13 cellular contexts compared by ENCODE assay signal in the genomic region with DNA sequence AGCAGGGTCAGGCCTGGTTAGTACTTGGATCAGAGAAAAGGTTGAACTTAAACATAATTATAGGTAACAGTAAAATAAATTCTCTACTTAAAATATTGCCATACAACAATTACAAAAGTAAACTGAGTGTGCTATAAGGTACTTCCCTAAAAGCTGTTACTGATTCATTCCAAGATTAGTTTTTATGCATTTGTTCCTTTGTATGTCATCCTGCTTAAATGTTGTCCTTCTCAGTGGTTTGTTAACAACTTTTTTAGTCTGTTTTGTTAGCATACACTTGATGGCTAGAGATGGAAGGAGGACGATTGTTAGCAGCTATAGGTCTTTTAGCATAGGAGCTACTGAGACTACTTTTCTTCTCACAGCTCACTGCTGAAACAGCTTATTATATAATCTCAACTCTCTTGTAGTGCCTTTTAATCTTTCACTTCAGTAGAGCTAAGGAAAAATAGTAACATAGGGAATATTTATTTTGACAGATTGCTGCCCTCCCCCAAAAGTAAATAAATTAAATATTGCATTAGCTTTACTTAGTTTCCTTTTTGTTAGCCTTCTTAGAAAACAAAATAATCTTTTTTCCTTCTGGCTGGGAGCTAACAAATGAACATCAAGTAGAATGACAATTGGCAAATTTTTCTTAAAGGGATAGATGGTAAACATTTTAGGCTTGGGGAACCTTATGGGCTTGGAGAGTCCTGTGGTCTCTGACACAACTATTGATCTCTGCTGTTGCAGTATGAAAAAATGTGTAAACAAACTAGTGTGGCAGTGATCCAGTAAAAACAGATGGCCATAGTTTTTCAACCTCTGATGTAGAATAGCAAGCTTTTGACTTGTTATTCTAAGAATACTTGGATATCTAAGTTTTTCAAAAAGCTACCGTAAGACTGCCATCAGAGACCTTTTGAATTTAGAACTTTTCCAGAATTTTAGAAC. TPM values are rescaled to one million over a fixed set of nuclear protein-coding genes. Genes with fewer than 3 reads are reported as not detected.
DNase-seq lines count a peak whose midpoint lies in the region; ATAC-seq lines count a peak whose summit lies in the region.
"Had no signal": no experiment of that assay in that cellular context is flagged by ENCODE, and none has a peak within 500 bp of the region (broad histone marks: within the 10 kb centered on the region; RNA-seq: fewer than 3 reads in every experiment).

No MANE protein-coding gene starts in this region.

- peak overlapping the region; percentile 81 for H3K27ac Mint-ChIP-seq in activated CD4-positive, alpha-beta T cell treated with anti-CD3 and anti-CD28 coated beads, Interleukin-2, amount 10 ng/mL, durations not matched to agents 24 days and 14 days
- peak overlapping the region; percentile 63 for H3K27ac Mint-ChIP-seq in activated T-helper 2 cell treated with anti-CD3 and anti-CD28 coated beads, Interferon-gamma antibody, Interleukin-2, Interleukin-4, amounts not matched to agents 10 μg/mL and 5 μg/mL and 100 μg/mL, durations not matched to agents 14 hours and 24 hours and 36 hours
- peak overlapping the region; percentile 61 for H3K27ac Mint-ChIP-seq in stimulated activated naive CD8-positive, alpha-beta T cell treated with anti-CD3 and anti-CD28 coated beads, Interleukin-15, Interleukin-2, amounts not matched to agents 100 ng/mL and 50 ng/mL, for 24 hours

- H3K36me3 Mint-ChIP-seq in activated CD4-positive, alpha-beta T cell treated with anti-CD3 and anti-CD28 coated beads, Interleukin-2, amount 10 ng/mL, durations not matched to agents 24 days and 14 days (ENCODE audit: low read depth): peaks cover 37% of the 10 kb centered on the region
- peaks cover 64% of the 10 kb centered on the region for H3K36me3 Mint-ChIP-seq in activated T-helper 2 cell treated with anti-CD3 and anti-CD28 coated beads, Interferon-gamma antibody, Interleukin-2, Interleukin-4, amounts not matched to agents 10 μg/mL and 5 μg/mL and 100 μg/mL, durations not matched to agents 14 hours and 24 hours and 36 hours (ENCODE audit: low read depth)
- peaks cover 60% of the 10 kb centered on the region for H3K36me3 Mint-ChIP-seq in stimulated activated naive CD8-positive, alpha-beta T cell treated with anti-CD3 and anti-CD28 coated beads, Interleukin-15, Interleukin-2, amounts not matched to agents 100 ng/mL and 50 ng/mL, for 24 hours (ENCODE audit: low read depth)

- intact Hi-C loops in activated CD4-positive, alpha-beta T cell treated with anti-CD3 and anti-CD28 coated beads, Interleukin-2, amount 10 ng/mL, durations not matched to agents 24 days and 14 days (cut with micrococcal nuclease): no loop called here
- intact Hi-C loops in activated T-helper 2 cell treated with anti-CD3 and anti-CD28 coated beads, Interferon-gamma antibody, Interleukin-2, Interleukin-4, amounts not matched to agents 10 μg/mL and 5 μg/mL and 100 μg/mL, durations not matched to agents 14 hours and 24 hours and 36 hours (cut with micrococcal nuclease): no loop called here

- H3K4me1 Mint-ChIP-seq in activated CD4-positive, alpha-beta T cell treated with anti-CD3 and anti-CD28 coated beads, Interleukin-2, amount 10 ng/mL, durations not matched to agents 24 days and 14 days: peaks cover 17% of the 10 kb centered on the region
- H3K4me1 Mint-ChIP-seq in activated T-helper 2 cell treated with anti-CD3 and anti-CD28 coated beads, Interferon-gamma antibody, Interleukin-2, Interleukin-4, amounts not matched to agents 10 μg/mL and 5 μg/mL and 100 μg/mL, durations not matched to agents 14 hours and 24 hours and 36 hours (ENCODE audit: low read depth): peaks cover 7% of the 10 kb centered on the region
- peaks cover 28% of the 10 kb centered on the region for H3K4me1 Mint-ChIP-seq in stimulated activated naive CD8-positive, alpha-beta T cell treated with anti-CD3 and anti-CD28 coated beads, Interleukin-15, Interleukin-2, amounts not matched to agents 100 ng/mL and 50 ng/mL, for 24 hours (ENCODE audit: low read depth)

- no peaks in the 10 kb centered on the region for H3K9me3 Mint-ChIP-seq in activated CD4-positive, alpha-beta T cell treated with anti-CD3 and anti-CD28 coated beads, Interleukin-2, amount 10 ng/mL, durations not matched to agents 24 days and 14 days
- no peaks in the 10 kb centered on the region for H3K9me3 Mint-ChIP-seq in activated T-helper 2 cell treated with anti-CD3 and anti-CD28 coated beads, Interferon-gamma antibody, Interleukin-2, Interleukin-4, amounts not matched to agents 10 μg/mL and 5 μg/mL and 100 μg/mL, durations not matched to agents 14 hours and 24 hours and 36 hours
- H3K9me3 Mint-ChIP-seq in stimulated activated naive CD8-positive, alpha-beta T cell treated with anti-CD3 and anti-CD28 coated beads, Interleukin-15, Interleukin-2, amounts not matched to agents 100 ng/mL and 50 ng/mL, for 24 hours: no peaks in the 10 kb centered on the region

- DNase-seq in activated CD4-positive, alpha-beta T cell treated with anti-CD3 and anti-CD28 coated beads, Interleukin-2, amount 10 ng/mL, durations not matched to agents 24 days and 14 days: no peak
- no peak for DNase-seq in activated CD4-positive, alpha-beta T cell treated with anti-CD3 and anti-CD28 coated beads, Interleukin-2, amount 50 U/mL, for 4 hours
- DNase-seq in activated T-helper 2 cell treated with anti-CD3 and anti-CD28 coated beads, Interferon-gamma antibody, Interleukin-2, Interleukin-4, amounts not matched to agents 10 μg/mL and 5 μg/mL and 100 μg/mL, durations not matched to agents 14 hours and 24 hours and 36 hours (ENCODE audit: low spot score): no peak
- peak; percentile 3 for DNase-seq in fibroblast of the conjunctiva (ENCODE audit: low read depth)
- DNase-seq in Ammon's horn (ENCODE audit: low spot score): no peak
- DNase-seq: ACHN; activated CD4-positive, alpha-beta T cell treated with anti-CD3 and anti-CD28 coated beads for 48 hours; foreskin melanocyte; left lung; upper lobe of left lung had no signal

- no peak overlapping the region for H3K4me3 Mint-ChIP-seq in activated CD4-positive, alpha-beta T cell treated with anti-CD3 and anti-CD28 coated beads, Interleukin-2, amount 10 ng/mL, durations not matched to agents 24 days and 14 days
- H3K4me3 Mint-ChIP-seq in activated T-helper 2 cell treated with anti-CD3 and anti-CD28 coated beads, Interferon-gamma antibody, Interleukin-2, Interleukin-4, amounts not matched to agents 10 μg/mL and 5 μg/mL and 100 μg/mL, durations not matched to agents 14 hours and 24 hours and 36 hours (ENCODE audit: low read depth): no peak overlapping the region
- no peak overlapping the region for H3K4me3 Mint-ChIP-seq in stimulated activated naive CD8-positive, alpha-beta T cell treated with anti-CD3 and anti-CD28 coated beads, Interleukin-15, Interleukin-2, amounts not matched to agents 100 ng/mL and 50 ng/mL, for 24 hours

- no peaks in the 10 kb centered on the region for H3K27me3 Mint-ChIP-seq in activated CD4-positive, alpha-beta T cell treated with anti-CD3 and anti-CD28 coated beads, Interleukin-2, amount 10 ng/mL, durations not matched to agents 24 days and 14 days
- H3K27me3 Mint-ChIP-seq in activated T-helper 2 cell treated with anti-CD3 and anti-CD28 coated beads, Interferon-gamma antibody, Interleukin-2, Interleukin-4, amounts not matched to agents 10 μg/mL and 5 μg/mL and 100 μg/mL, durations not matched to agents 14 hours and 24 hours and 36 hours (ENCODE audit: low read depth): no peaks in the 10 kb centered on the region
- no peaks in the 10 kb centered on the region for H3K27me3 Mint-ChIP-seq in stimulated activated naive CD8-positive, alpha-beta T cell treated with anti-CD3 and anti-CD28 coated beads, Interleukin-15, Interleukin-2, amounts not matched to agents 100 ng/mL and 50 ng/mL, for 24 hours

- ATAC-seq in HG03196 (IDR thresholded peaks at IDR 0.05; ENCODE audit: unreplicated experiment): no peak
- no peak for ATAC-seq in HG02571 (IDR thresholded peaks at IDR 0.05; ENCODE audit: unreplicated experiment)
- ATAC-seq: left lung had no signal

RNA-seq across cellular contexts. Expression of gene USP8, which starts 39.5 kb away (rescaled TPM):
- 56.9 and 60.9 TPM in 2 replicates for total RNA-seq in activated CD4-positive, alpha-beta T cell treated with anti-CD3 and anti-CD28 coated beads, Interleukin-2, amount 10 ng/mL, durations not matched to agents 24 days and 14 days
- total RNA-seq in activated T-helper 2 cell treated with anti-CD3 and anti-CD28 coated beads, Interferon-gamma antibody, Interleukin-2, Interleukin-4, amounts not matched to agents 10 μg/mL and 5 μg/mL and 100 μg/mL, durations not matched to agents 14 hours and 24 hours and 36 hours: 57.2 and 57.4 TPM in 2 replicates
